Comparison of ENCODE assay signal across 1 cellular context in genomic region chr11:61964058-61964940, GRCh38.
TF ChIP-seq lines count a peak whose summit lies in the region.
"Not testable (repeated sequence)": the region's sequence is repeated elsewhere in the genome, so short reads cannot be mapped to it uniquely, and the experiment has no call there.

No MANE protein-coding gene starts in this region.

TF ChIP-seq in K562, 482 proteins besides CTCF, POLR2A, EP300 and RAD21 (continued from another document and continues in another):
- TF ChIP-seq SIN3A (IDR thresholded peaks at IDR 0.05; ENCODE audit: borderline replicate concordance in 2 of 2, control insufficient read depth in 1 of 2, low read depth in 2 of 2, low read length in 2 of 2) (peak in 1 of 2 experiments; percentile 79; a peak in 1 of 4 replicates), HDAC3 (IDR thresholded peaks at IDR 0.05; ENCODE audit: borderline replicate concordance, partially characterized antibody) (peak; percentile 44), NKRF (IDR thresholded peaks at IDR 0.05; ENCODE audit: borderline replicate concordance) (peak; percentile 62; the same call in 1 of the 2 replicates), GABPB1 (CRISPR knock-in tag; IDR thresholded peaks at IDR 0.05) (peak; percentile 48; the same call in 1 of the 2 replicates), DMBX1 (CRISPR knock-in tag; IDR thresholded peaks at IDR 0.05; ENCODE audit: borderline replicate concordance) (peak; percentile 43; the same call in 1 of the 2 replicates), CXXC5 (CRISPR knock-in tag; IDR thresholded peaks at IDR 0.05) (peak; percentile 49; the same call in 1 of the 2 replicates), POLR2AphosphoS2 (IDR thresholded peaks at IDR 0.05; ENCODE audit: low read length) (peak; percentile 87), RAD51 (IDR thresholded peaks at IDR 0.05; ENCODE audit: borderline replicate concordance, low read depth) (peak; percentile 96), SMAD3 (CRISPR knock-in tag; conservative IDR thresholded peaks at IDR 0.05) (peak; percentile 95), GTF2A2 (tag; IDR thresholded peaks at IDR 0.05) (0 out of 2 replicates have a peak, but pooled peaks have one; percentile 27), IRF9 (tag; IDR thresholded peaks at IDR 0.05) (peak; percentile 70; the same call in 1 of the 2 replicates), ZBTB26 (CRISPR knock-in tag; IDR thresholded peaks at IDR 0.05) (peak; percentile 85; the same call in 1 of the 2 replicates), HEY1 (CRISPR knock-in tag; IDR thresholded peaks at IDR 0.05; ENCODE audit: borderline replicate concordance) (peak; percentile 94), USF2 (CRISPR knock-in tag; IDR thresholded peaks at IDR 0.05) (peak; percentile 81), FOXA3 (CRISPR knock-in tag; conservative IDR thresholded peaks at IDR 0.05 in 1 of 2, IDR thresholded peaks at IDR 0.05 in 1 of 2) (peak in 1 of 2 experiments; percentile 3; a peak in 1 of 4 replicates), ERF (CRISPR knock-in tag; IDR thresholded peaks at IDR 0.05) (peak; percentile 72; the same call in 1 of the 2 replicates), TAL1 (IDR thresholded peaks at IDR 0.05) (peak; percentile 74; the same call in 1 of the 2 replicates), ZFX (CRISPR knock-in tag; IDR thresholded peaks at IDR 0.05) (peak; percentile 30; the same call in 1 of the 2 replicates), L3MBTL2 (IDR thresholded peaks at IDR 0.05) (peak; percentile 53; the same call in 1 of the 2 replicates), ZNF436 (CRISPR knock-in tag; IDR thresholded peaks at IDR 0.05) (peak; percentile 93), IRF1 (CRISPR knock-in tag; IDR thresholded peaks at IDR 0.05; ENCODE audit: borderline replicate concordance) (peak; percentile 40; the same call in 1 of the 2 replicates), LCOR (CRISPR knock-in tag; IDR thresholded peaks at IDR 0.05) (peak; percentile 40), PREB (CRISPR knock-in tag; IDR thresholded peaks at IDR 0.05) (peak; percentile 47; the same call in 1 of the 2 replicates), AFF4 (CRISPR knock-in tag; IDR thresholded peaks at IDR 0.05) (peak; percentile 97), CAMTA2 (CRISPR knock-in tag; conservative IDR thresholded peaks at IDR 0.05) (peak; percentile 95), SIRT6 (IDR thresholded peaks at IDR 0.05; ENCODE audit: low read depth, low read length) (peak; percentile 99), RFX7 (CRISPR knock-in tag; IDR thresholded peaks at IDR 0.05) (peak; percentile 75; the same call in 1 of the 2 replicates), ZEB2 (IDR thresholded peaks at IDR 0.05) (peak; percentile 94), DEAF1 (CRISPR knock-in tag; IDR thresholded peaks at IDR 0.05) (peak; percentile 31; the same call in 1 of the 2 replicates), MEIS2 (IDR thresholded peaks at IDR 0.05; ENCODE audit: partially characterized antibody) (peak; percentile 18), MYC (CRISPR knock-in tag; IDR thresholded peaks at IDR 0.05; ENCODE audit: borderline replicate concordance, low read depth) (peak; percentile 75; the same call in 1 of the 2 replicates), MAZ (CRISPR knock-in tag; conservative IDR thresholded peaks at IDR 0.05 in 1 of 2, IDR thresholded peaks at IDR 0.05 in 1 of 2) (0 out of 4 replicates have a peak, but pooled peaks of 1 of the 2 experiments have one; percentile 14), NRF1 (conservative IDR thresholded peaks at IDR 0.05 in 1 of 2, IDR thresholded peaks at IDR 0.05 in 1 of 2) (peak; percentile 63 to 68), MTA2 (IDR thresholded peaks at IDR 0.05; ENCODE audit: low read depth) (0 out of 2 replicates have a peak, but pooled peaks have one; percentile 19), JUNB (CRISPR knock-in tag; conservative IDR thresholded peaks at IDR 0.05) (0 out of 2 replicates have a peak, but pooled peaks have one; percentile 3), USF1 (CRISPR knock-in tag; IDR thresholded peaks at IDR 0.05) (peak; percentile 89), TRIM24 (IDR thresholded peaks at IDR 0.05) (peak; percentile 26 to 46; a peak in 1 of 4 replicates), AFF1 (IDR thresholded peaks at IDR 0.05; ENCODE audit: low read depth in 1 of 2, partially characterized antibody in 2 of 2) (peak in 1 of 2 experiments; percentile 0), MLX (CRISPR knock-in tag; conservative IDR thresholded peaks at IDR 0.05) (peak in 1 of 2 experiments; percentile 79; a peak in 2 of 4 replicates), SMAD1 (IDR thresholded peaks at IDR 0.05; ENCODE audit: low read depth, low read length, partially characterized antibody) (peak; percentile 26), BACH1 (tag; IDR thresholded peaks at IDR 0.05) (peak; percentile 58; the same call in 1 of the 2 replicates), TARDBP (IDR thresholded peaks at IDR 0.05) (peak; percentile 75; the same call in 1 of the 2 replicates)
- TF ChIP-seq MYC (IDR thresholded peaks at IDR 0.05; ENCODE audit: low read depth, low read length) = not testable (repeated sequence)
